10 cellular contexts compared by ENCODE assay signal in genomic region chr12:124347805-124348658, GRCh38. TPM values are rescaled to one million over a fixed set of nuclear protein-coding genes. Genes with fewer than 3 reads are reported as not detected.
DNase-seq lines count a peak whose midpoint lies in the region.
"Had no signal": no experiment of that assay in that cellular context is flagged by ENCODE, and none has a peak within 500 bp of the region (broad histone marks: within the 10 kb centered on the region; RNA-seq: fewer than 3 reads in every experiment).

No MANE protein-coding gene starts in this region.

- peak overlapping the region; percentile 46 for H3K27ac ChIP-seq in temporal lobe (ENCODE audit: low read depth, low read length)
- H3K27ac ChIP-seq: BLaER1 treated with 17β-estradiol and CSF1 and Interleukin-3, amounts not matched to agents 10 nM and 100 nM had no signal

- no peak overlapping the region for H3K4me3 Mint-ChIP-seq in activated CD4-positive, alpha-beta memory T cell treated with anti-CD3 and anti-CD28 coated beads for 36 hours

- peaks cover 21% of the 10 kb centered on the region for H3K36me3 Mint-ChIP-seq in activated CD4-positive, alpha-beta memory T cell treated with anti-CD3 and anti-CD28 coated beads for 36 hours

- H3K27ac Mint-ChIP-seq in activated CD4-positive, alpha-beta memory T cell treated with anti-CD3 and anti-CD28 coated beads for 36 hours = no peak overlapping the region

- H3K27me3 Mint-ChIP-seq in activated CD4-positive, alpha-beta memory T cell treated with anti-CD3 and anti-CD28 coated beads for 36 hours = no peaks in the 10 kb centered on the region

- no peaks in the 10 kb centered on the region for H3K4me1 Mint-ChIP-seq in activated CD4-positive, alpha-beta memory T cell treated with anti-CD3 and anti-CD28 coated beads for 36 hours (ENCODE audit: low read depth)

- DNase-seq in NCI-H82 (lab: John Stamatoyannopoulos, UW) (peak; percentile 43), NCI-H82 treated with DMSO at 0.1 percent for 48 hours (lab: John Stamatoyannopoulos, UW; ENCODE audit: unreplicated experiment) (no peak), germinal center (ENCODE audit: low spot score) (peak; percentile 16), DMS114 treated with DMSO at 0.1 percent for 48 hours (lab: John Stamatoyannopoulos, UW; ENCODE audit: unreplicated experiment) (no peak), Kasumi-1 (lab: John Stamatoyannopoulos, UW) (no peak), NCI-H1092 (lab: John Stamatoyannopoulos, UW) (no peak)
- DNase-seq in activated CD4-positive, alpha-beta memory T cell treated with anti-CD3 and anti-CD28 coated beads for 36 hours = peak; percentile 39
- DNase-seq: KBM-7 had no signal

- intact Hi-C loops in activated CD4-positive, alpha-beta memory T cell treated with anti-CD3 and anti-CD28 coated beads for 36 hours (cut with micrococcal nuclease) = no loop called here

- CTCF ChIA-PET in activated CD4-positive, alpha-beta memory T cell treated with anti-CD3 and anti-CD28 coated beads for 36 hours (lab: Charles Lee) = interaction anchor here (0.5 to 3.0 kb wide), 5 partner anchors 217 to 423 kb away, joined by 3 to 18 read pairs (median 4); no protein-coding TSS in a partner anchor

- POLR2A ChIA-PET in activated CD4-positive, alpha-beta memory T cell treated with anti-CD3 and anti-CD28 coated beads for 36 hours (lab: Charles Lee) = no interaction called here

- no peaks in the 10 kb centered on the region for H3K9me3 Mint-ChIP-seq in activated CD4-positive, alpha-beta memory T cell treated with anti-CD3 and anti-CD28 coated beads for 36 hours

RNA-seq across cellular contexts. Expression of gene RFLNA, which starts 53.1 kb away (rescaled TPM):
- not detected for total RNA-seq in activated CD4-positive, alpha-beta memory T cell treated with anti-CD3 and anti-CD28 coated beads for 36 hours
- 7.6 TPM for total RNA-seq in temporal lobe

Comparison
In these comparisons a context has a peak if more than half of its experiments do, and no peak if none do; other contexts are left out.
1. DNase-seq: peak in NCI-H82 (single experiment), activated CD4-positive, alpha-beta memory T cell treated with anti-CD3 and anti-CD28 coated beads for 36 hours (single experiment) and germinal center (single experiment); none in NCI-H82 treated with DMSO at 0.1 percent for 48 hours (single experiment), DMS114 treated with DMSO at 0.1 percent for 48 hours (single experiment), Kasumi-1 (0 of 2) and NCI-H1092 (single experiment).